In the genomic region with DNA sequence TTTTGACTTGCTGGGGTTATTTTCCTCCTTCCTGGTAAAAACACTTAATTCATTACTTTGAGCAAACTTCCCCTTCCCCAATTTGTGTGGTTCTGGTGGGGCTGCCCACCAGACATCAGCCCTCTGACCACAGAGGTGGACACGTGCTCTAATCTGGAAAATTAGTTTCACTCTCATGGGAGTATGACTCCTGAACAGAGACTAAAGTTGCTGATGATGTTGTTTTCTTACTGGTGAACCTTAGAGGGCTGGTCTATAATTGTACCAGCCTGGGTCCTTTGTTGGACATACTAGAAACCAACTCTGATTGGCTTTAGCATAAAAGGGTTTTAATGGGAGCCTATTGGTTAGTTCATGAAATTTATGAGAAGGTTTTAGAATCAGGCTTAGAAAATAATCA, we compare ENCODE assay signal across 1 cellular context.
TF ChIP-seq lines count a peak whose summit lies in the region.

No MANE protein-coding gene starts in this region.

TF ChIP-seq in A549, 52 proteins besides CTCF, POLR2A, EP300 and RAD21 (continued from another document):
- TF ChIP-seq MAFK (IDR thresholded peaks at IDR 0.05; ENCODE audit: partially characterized antibody) (peak; percentile 52), NFE2L2 (conservative IDR thresholded peaks at IDR 0.05; ENCODE audit: low read length) (no peak), HOXB13 (CRISPR knock-in tag; IDR thresholded peaks at IDR 0.05; ENCODE audit: low read depth) (no peak)
TF ChIP-seq in A549: peak in this region for 1.
